Comparison of ENCODE assay signal across 11 cellular contexts in genomic region chr1:116544588-116545358, GRCh38. TPM values are rescaled to one million over a fixed set of nuclear protein-coding genes. Genes with fewer than 3 reads are reported as not detected.
DNase-seq lines count a peak whose midpoint lies in the region; ATAC-seq and TF ChIP-seq lines count a peak whose summit lies in the region.
"Had no signal": no experiment of that assay in that cellular context is flagged by ENCODE, and none has a peak within 500 bp of the region (broad histone marks: within the 10 kb centered on the region; RNA-seq: fewer than 3 reads in every experiment).

No MANE protein-coding gene starts in this region.

- H3K27ac ChIP-seq in H9 (ENCODE audit: insufficient read length, low read depth, low read length) (no peak overlapping the region), KOPT-K1 (ENCODE audit: low read depth, low read length, poor library complexity, severe bottlenecking) (peak overlapping the region; percentile 61), lower lobe of right lung (no peak overlapping the region), gastrocnemius medialis (no peak overlapping the region)
- H3K27ac ChIP-seq: A549 had no signal

- no peaks in the 10 kb centered on the region for H3K79me1 ChIP-seq in H9 (ENCODE audit: insufficient read depth, low read depth, low read length, poor library complexity, severe bottlenecking)

- H3K4me1 ChIP-seq in H9 (ENCODE audit: insufficient read depth, low read length) (no peaks in the 10 kb centered on the region), lower lobe of right lung (peaks cover 14% of the 10 kb centered on the region), gastrocnemius medialis (no peaks in the 10 kb centered on the region)
- H3K4me1 ChIP-seq: A549 had no signal

- H3K9ac ChIP-seq in H9 (ENCODE audit: extremely low read depth, insufficient read length, low read length) = no peak overlapping the region

- POLR2A ChIA-PET in activated CD4-positive, alpha-beta T cell treated with anti-CD3 and anti-CD28 coated beads for 36 hours (lab: Charles Lee) = interaction anchor here (0.9 to 1.0 kb wide), 2 partner anchors 12 to 515 kb away, joined by 3 to 4 read pairs; no protein-coding TSS in a partner anchor
- POLR2A ChIA-PET in WTC11 (lab: Charles Lee) = no interaction called here

- whole genome bisulfite sequencing in H9 (ENCODE audit: extremely low coverage, insufficient read length, low lambda C conversion rate) = no CpG with 5 or more reads among the region's 8 CpGs

- H2BK20ac ChIP-seq in H9 (ENCODE audit: low read depth, low read length, poor library complexity, severe bottlenecking) = no peak overlapping the region

- no peaks in the 10 kb centered on the region for H3K27me3 Mint-ChIP-seq in activated CD4-positive, alpha-beta T cell treated with anti-CD3 and anti-CD28 coated beads for 36 hours
- H3K27me3 Mint-ChIP-seq in H9 (ENCODE audit: low read depth) (no peaks in the 10 kb centered on the region), WTC11 (ENCODE audit: low read depth) (peaks cover 5% of the 10 kb centered on the region)
- H3K27me3 Mint-ChIP-seq in natural killer cell treated with Interleukin-12 subunit alpha and Interleukin-12 subunit beta and Interleukin-15 and Interleukin-18, amount 100 ng/mL, for 72 hours = no peaks in the 10 kb centered on the region

- H3K4me2 ChIP-seq in H9 (ENCODE audit: insufficient read depth, insufficient read length, low read length) = no peak overlapping the region
- H3K4me2 ChIP-seq: A549 had no signal

- H4K20me1 ChIP-seq in H9 (ENCODE audit: control insufficient read depth, insufficient read depth, insufficient read length) = no peaks in the 10 kb centered on the region

- H4K8ac ChIP-seq in H9 (replicated peaks; ENCODE audit: insufficient read length, low read depth, low read length) = no peak overlapping the region

- H3K9me3 ChIP-seq in H9 (ENCODE audit: control insufficient read depth, low read depth, low read length) = no peaks in the 10 kb centered on the region
- no peaks in the 10 kb centered on the region for H3K9me3 ChIP-seq in KOPT-K1 (ENCODE audit: insufficient read depth, low read length, poor library complexity, severe bottlenecking)
- H3K9me3 ChIP-seq in lower lobe of right lung = no peaks in the 10 kb centered on the region
- no peaks in the 10 kb centered on the region for H3K9me3 ChIP-seq in gastrocnemius medialis
- H3K9me3 ChIP-seq: A549, MG63 had no signal

- no peak overlapping the region for H2BK120ac ChIP-seq in H9 (ENCODE audit: low read depth, low read length, poor library complexity, severe bottlenecking)

- peaks cover 33% of the 10 kb centered on the region for H3K36me3 Mint-ChIP-seq in activated CD4-positive, alpha-beta T cell treated with anti-CD3 and anti-CD28 coated beads for 36 hours (ENCODE audit: low read depth)
- H3K36me3 Mint-ChIP-seq in H9 (ENCODE audit: insufficient read depth in 1 of 3, low read depth in 3 of 3) (peaks cover 0 to 3% (median 2%) of the 10 kb centered on the region in 3 experiments; a peak in 4 of 7 replicates), WTC11 (peaks cover 8% of the 10 kb centered on the region)
- peaks cover 47% of the 10 kb centered on the region for H3K36me3 Mint-ChIP-seq in natural killer cell treated with Interleukin-12 subunit alpha and Interleukin-12 subunit beta and Interleukin-15 and Interleukin-18, amount 100 ng/mL, for 72 hours

- TF ChIP-seq CTCF in H9 (conservative IDR thresholded peaks at IDR 0.05) (no peak), lower lobe of right lung (IDR thresholded peaks at IDR 0.05) (no peak), WTC11 (IDR thresholded peaks at IDR 0.05) (no peak), gastrocnemius medialis (IDR thresholded peaks at IDR 0.05 in 4 of 5, conservative IDR thresholded peaks at IDR 0.05 in 1 of 5) (no peak)

- no peak overlapping the region for H2AK5ac ChIP-seq in H9 (ENCODE audit: insufficient read length, low read length)

- intact Hi-C loops in activated CD4-positive, alpha-beta T cell treated with anti-CD3 and anti-CD28 coated beads for 36 hours (cut with DNase I, micrococcal nuclease) = loop anchor here in 1 of 2 experiments (1.0 kb wide), 1 partner anchor 12 kb away; no protein-coding TSS in a partner anchor
- intact Hi-C loops in lower lobe of right lung (cut with DNase I) (no loop called here), gastrocnemius medialis (cut with DNase I; ENCODE audit: low total_unique reads) (no loop called here)

- DNase-seq in activated CD4-positive, alpha-beta T cell treated with anti-CD3 and anti-CD28 coated beads for 36 hours = peak; percentile 44
- no peak for DNase-seq in activated CD4-positive, alpha-beta T cell treated with anti-CD3 and anti-CD28 coated beads for 1 hour
- DNase-seq in H9 (no peak), lower lobe of right lung (no peak), WTC11 (ENCODE audit: low spot score) (no peak), gastrocnemius medialis (no peak)
- DNase-seq in natural killer cell treated with Interleukin-12 subunit alpha and Interleukin-12 subunit beta and Interleukin-15 and Interleukin-18, amount 100 ng/mL, for 72 hours (ENCODE audit: low spot score) = no peak
- DNase-seq: MG63, RPMI8226 had no signal

- H3K23me2 ChIP-seq in H9 (ENCODE audit: insufficient read length, low read depth, low read length, poor library complexity, severe bottlenecking) = no peaks in the 10 kb centered on the region

- H3K4me1 Mint-ChIP-seq in activated CD4-positive, alpha-beta T cell treated with anti-CD3 and anti-CD28 coated beads for 36 hours = peaks cover 41% of the 10 kb centered on the region
- no peaks in the 10 kb centered on the region for H3K4me1 Mint-ChIP-seq in H9
- H3K4me1 Mint-ChIP-seq in natural killer cell treated with Interleukin-12 subunit alpha and Interleukin-12 subunit beta and Interleukin-15 and Interleukin-18, amount 100 ng/mL, for 72 hours (ENCODE audit: low read depth in 2 of 2) = peaks cover 66 to 76% of the 10 kb centered on the region in 2 donors
- H3K4me1 Mint-ChIP-seq in WTC11 = no peaks in the 10 kb centered on the region

- H3K56ac ChIP-seq in H9 (ENCODE audit: insufficient read length, low read depth, low read length) = no peak overlapping the region

- H2BK15ac ChIP-seq in H9 (ENCODE audit: low read depth, low read length) = no peak overlapping the region

- no peaks in the 10 kb centered on the region for H3K79me2 ChIP-seq in H9 (ENCODE audit: insufficient read depth, low read length)

- no peak overlapping the region for H3T11ph ChIP-seq in H9 (ENCODE audit: low read length)

- H2BK12ac ChIP-seq in H9 (ENCODE audit: insufficient read length, low read depth, low read length) = no peak overlapping the region

- no peak overlapping the region for H4K91ac ChIP-seq in H9 (ENCODE audit: insufficient read length, low read depth, low read length)

- H3K4me3 ChIP-seq in lower lobe of right lung = no peak overlapping the region
- H3K4me3 ChIP-seq in gastrocnemius medialis = no peak overlapping the region
- H3K4me3 ChIP-seq: A549, MG63 had no signal

- no peak overlapping the region for H2BK5ac ChIP-seq in H9 (ENCODE audit: insufficient read length, low read length)

- H4K5ac ChIP-seq in H9 (ENCODE audit: insufficient read length, low read depth, low read length) = no peak overlapping the region

- no peak for TF ChIP-seq POLR2A in gastrocnemius medialis (IDR thresholded peaks at IDR 0.05)

- peak overlapping the region; percentile 96 for H3K27ac Mint-ChIP-seq in activated CD4-positive, alpha-beta T cell treated with anti-CD3 and anti-CD28 coated beads for 36 hours
- H3K27ac Mint-ChIP-seq in H9 (peak overlapping the region in 2 of 3 experiments; percentile 11 to 65; a peak in 2 of 7 replicates), WTC11 (no peak overlapping the region)
- peak overlapping the region; percentile 94 to 98 for H3K27ac Mint-ChIP-seq in natural killer cell treated with Interleukin-12 subunit alpha and Interleukin-12 subunit beta and Interleukin-15 and Interleukin-18, amount 100 ng/mL, for 72 hours

- no peak overlapping the region for H3K4ac ChIP-seq in H9 (ENCODE audit: low read depth, low read length)

- in situ Hi-C loops in gastrocnemius medialis (cut with MboI; ENCODE audit: low sequenced_read_pairs in 4 of 4) = no loop called here

- no peaks in the 10 kb centered on the region for H3K9me3 Mint-ChIP-seq in activated CD4-positive, alpha-beta T cell treated with anti-CD3 and anti-CD28 coated beads for 36 hours (ENCODE audit: low read depth)
- H3K9me3 Mint-ChIP-seq in H9 (no peaks in the 10 kb centered on the region), WTC11 (no peaks in the 10 kb centered on the region)
- H3K9me3 Mint-ChIP-seq in natural killer cell treated with Interleukin-12 subunit alpha and Interleukin-12 subunit beta and Interleukin-15 and Interleukin-18, amount 100 ng/mL, for 72 hours = no peaks in the 10 kb centered on the region

- H3K36me3 ChIP-seq in KOPT-K1 (ENCODE audit: insufficient read depth, low read length) = peaks cover 53% of the 10 kb centered on the region
- peaks cover 26% of the 10 kb centered on the region for H3K36me3 ChIP-seq in lower lobe of right lung
- peaks cover 0 to 16% of the 10 kb centered on the region in 2 donors for H3K36me3 ChIP-seq in gastrocnemius medialis

- CTCF ChIA-PET in activated CD4-positive, alpha-beta T cell treated with anti-CD3 and anti-CD28 coated beads for 36 hours (lab: Charles Lee) = interaction anchor here (0.6 to 2.1 kb wide), 2 partner anchors 29 to 646 kb away, joined by 3 to 6 read pairs; no protein-coding TSS in a partner anchor
- CTCF ChIA-PET in WTC11 (lab: Charles Lee) = interaction anchor here (1.0 kb wide), 1 partner anchor 30 kb away, joined by 3 read pairs; no protein-coding TSS in a partner anchor

- H2AFZ ChIP-seq in H9 (ENCODE audit: low read length) = no peak overlapping the region

- peak overlapping the region; percentile 67 for H3K4me3 Mint-ChIP-seq in activated CD4-positive, alpha-beta T cell treated with anti-CD3 and anti-CD28 coated beads for 36 hours
- no peak overlapping the region for H3K4me3 Mint-ChIP-seq in H9
- peak overlapping the region; percentile 80 for H3K4me3 Mint-ChIP-seq in natural killer cell treated with Interleukin-12 subunit alpha and Interleukin-12 subunit beta and Interleukin-15 and Interleukin-18, amount 100 ng/mL, for 72 hours
- no peak overlapping the region for H3K4me3 Mint-ChIP-seq in WTC11

- ATAC-seq in activated CD4-positive, alpha-beta T cell treated with anti-CD3 and anti-CD28 coated beads for 36 hours = peak; percentile 61
- ATAC-seq in natural killer cell treated with Interleukin-12 subunit alpha and Interleukin-12 subunit beta and Interleukin-15 and Interleukin-18, amount 100 ng/mL, for 72 hours = peak; percentile 56 to 65
- ATAC-seq in lower lobe of right lung (no peak), WTC11 (no peak), gastrocnemius medialis (no peak)
- ATAC-seq: A549 had no signal

- H3K27me3 ChIP-seq in H9 (ENCODE audit: insufficient read depth, low read length) = no peaks in the 10 kb centered on the region
- no peaks in the 10 kb centered on the region for H3K27me3 ChIP-seq in lower lobe of right lung (ENCODE audit: low read depth)
- H3K27me3 ChIP-seq in gastrocnemius medialis = no peaks in the 10 kb centered on the region
- H3K27me3 ChIP-seq: MG63 had no signal

- H3K18ac ChIP-seq in H9 (ENCODE audit: insufficient read length, low read depth, low read length) = no peak overlapping the region

- H3K23ac ChIP-seq in H9 (ENCODE audit: insufficient read length, low read depth, low read length) = no peak overlapping the region

- no peak overlapping the region for H3K14ac ChIP-seq in H9 (ENCODE audit: insufficient read depth, low read length)

RNA-seq across cellular contexts. Expression of gene CD58, which starts 26.1 kb away (rescaled TPM):
- 10 to 100 TPM; 12.4 to 16.0 TPM for total RNA-seq in activated CD4-positive, alpha-beta T cell treated with anti-CD3 and anti-CD28 coated beads for 36 hours
- total RNA-seq in H9 (2021) = 4.3 and 4.9 TPM in 2 replicates
- 10 to 100 TPM; 40.1 to 52.7 TPM for total RNA-seq in natural killer cell treated with Interleukin-12 subunit alpha and Interleukin-12 subunit beta and Interleukin-15 and Interleukin-18, amount 100 ng/mL, for 72 hours
- total RNA-seq in lower lobe of right lung = 39.5 TPM
- total RNA-seq in WTC11 (2021) = 3.6 to 5.3 TPM (median 4.1 TPM) in 3 replicates
- 10 to 100 TPM in 2 of 4 donors, 1 to 10 TPM in 2; 4.1 to 15.9 (median 10.2) TPM for total RNA-seq in gastrocnemius medialis

Comparison
In these comparisons a context has a peak if more than half of its experiments do, and no peak if none do; other contexts are left out.
1. ATAC-seq: peak in activated CD4-positive, alpha-beta T cell treated with anti-CD3 and anti-CD28 coated beads for 36 hours (single experiment) and natural killer cell treated with Interleukin-12 subunit alpha and Interleukin-12 subunit beta and Interleukin-15 and Interleukin-18, amount 100 ng/mL, for 72 hours (2 of 2); none in lower lobe of right lung (0 of 2), WTC11 (single experiment) and gastrocnemius medialis (0 of 2).
2. H3K4me3 Mint-ChIP-seq: peak in activated CD4-positive, alpha-beta T cell treated with anti-CD3 and anti-CD28 coated beads for 36 hours (single experiment) and natural killer cell treated with Interleukin-12 subunit alpha and Interleukin-12 subunit beta and Interleukin-15 and Interleukin-18, amount 100 ng/mL, for 72 hours (single experiment); none in H9 (0 of 2) and WTC11 (single experiment).